ENCODE assay signal across 23 cellular contexts in the genomic region with DNA sequence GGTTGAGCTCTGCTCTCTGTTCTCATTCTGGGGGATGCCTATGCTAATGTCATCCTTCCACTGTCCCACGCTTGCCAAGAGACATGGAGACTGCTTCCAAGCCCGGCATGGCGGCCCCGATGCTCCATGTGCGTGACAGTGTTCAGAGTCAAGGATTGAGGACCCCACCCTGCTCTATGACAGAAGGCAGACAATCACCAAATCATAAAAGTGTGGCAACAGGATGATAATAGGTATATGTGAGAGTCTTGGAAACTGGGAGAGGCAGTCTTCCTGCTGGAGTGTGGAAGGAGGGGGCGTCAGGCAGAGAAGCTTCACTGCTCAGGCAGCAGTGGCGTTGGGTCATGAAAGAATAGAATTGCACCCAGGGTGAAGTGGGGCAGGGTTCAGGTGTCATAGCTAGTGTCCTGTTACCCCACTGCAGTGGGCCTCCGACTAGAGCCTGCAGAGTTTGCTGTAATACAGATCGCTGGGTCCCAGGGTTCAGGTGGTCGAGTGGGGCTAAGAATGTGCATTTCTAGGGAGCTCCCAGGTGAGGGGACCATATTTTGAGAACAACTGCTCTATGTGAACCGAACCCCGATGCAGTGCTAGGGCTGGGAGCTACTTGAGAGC. TPM values are rescaled to one million over a fixed set of nuclear protein-coding genes. Genes with fewer than 3 reads are reported as not detected.
DNase-seq lines count a peak whose midpoint lies in the region; TF ChIP-seq lines count a peak whose summit lies in the region.
"Had no signal": no experiment of that assay in that cellular context is flagged by ENCODE, and none has a peak within 500 bp of the region (broad histone marks: within the 10 kb centered on the region; RNA-seq: fewer than 3 reads in every experiment).

No MANE protein-coding gene starts in this region.

- peak overlapping the region; percentile 70 for H3K27ac Mint-ChIP-seq in neural progenitor cell
- H3K27ac Mint-ChIP-seq: CD4-positive, alpha-beta T cell had no signal

- H3K9ac ChIP-seq in neural progenitor cell, result no peak overlapping the region
- H3K9ac ChIP-seq: BLaER1 treated with 17β-estradiol and CSF1 and Interleukin-3, amounts not matched to agents 10 nM and 100 nM had no signal

- no peak for TF ChIP-seq POLR2A in esophagus muscularis mucosa (IDR thresholded peaks at IDR 0.05; ENCODE audit: low read depth)

- no peaks in the 10 kb centered on the region for H3K27me3 ChIP-seq in WERI-Rb-1 (ENCODE audit: insufficient read depth, low read depth, severe bottlenecking)
- H3K27me3 ChIP-seq in esophagus muscularis mucosa, result no peaks in the 10 kb centered on the region
- no peaks in the 10 kb centered on the region for H3K27me3 ChIP-seq in neural progenitor cell
- H3K27me3 ChIP-seq: BLaER1 treated with 17β-estradiol and CSF1 and Interleukin-3, amounts not matched to agents 10 nM and 100 nM; Peyer's patch had no signal

- no peaks in the 10 kb centered on the region for H3K36me3 Mint-ChIP-seq in neural progenitor cell

- no peak overlapping the region for H3K4me3 ChIP-seq in WERI-Rb-1 (ENCODE audit: low read depth, low read length)
- no peak overlapping the region for H3K4me3 ChIP-seq in esophagus muscularis mucosa
- H3K4me3 ChIP-seq in neural progenitor cell, result no peak overlapping the region
- H3K4me3 ChIP-seq: A549; BLaER1 treated with 17β-estradiol and CSF1 and Interleukin-3, amounts not matched to agents 10 nM and 100 nM; Peyer's patch; SK-N-MC had no signal

- H3K9me3 ChIP-seq in WERI-Rb-1 (ENCODE audit: severe bottlenecking), result no peaks in the 10 kb centered on the region
- no peaks in the 10 kb centered on the region for H3K9me3 ChIP-seq in esophagus muscularis mucosa
- no peaks in the 10 kb centered on the region for H3K9me3 ChIP-seq in neural progenitor cell (ENCODE audit: low read depth)
- H3K9me3 ChIP-seq: A549; BLaER1 treated with 17β-estradiol and CSF1 and Interleukin-3, amounts not matched to agents 10 nM and 100 nM; Peyer's patch had no signal

- no peak overlapping the region for H3K4me3 Mint-ChIP-seq in neural progenitor cell
- H3K4me3 Mint-ChIP-seq: CD4-positive, alpha-beta T cell had no signal

- no peaks in the 10 kb centered on the region for H3K9me3 Mint-ChIP-seq in neural progenitor cell
- H3K9me3 Mint-ChIP-seq: CD4-positive, alpha-beta T cell had no signal

- peaks cover 2% of the 10 kb centered on the region for H3K27me3 Mint-ChIP-seq in neural progenitor cell (ENCODE audit: insufficient read depth, low read depth)

- WGBS in esophagus muscularis mucosa, result 89% methylated on average over 12 of the region's 12 CpGs

- TF ChIP-seq CTCF in WERI-Rb-1 (IDR thresholded peaks at IDR 0.05; ENCODE audit: low read depth, low read length) (no peak), esophagus muscularis mucosa (IDR thresholded peaks at IDR 0.05) (no peak), neural progenitor cell (IDR thresholded peaks at IDR 0.05) (no peak)

- TF ChIP-seq EP300 in esophagus muscularis mucosa (IDR thresholded peaks at IDR 0.05), result no peak

- H3F3A ChIP-seq in neural progenitor cell (ENCODE audit: low read depth), result no peaks in the 10 kb centered on the region

- H3K27ac ChIP-seq in WERI-Rb-1, result peak overlapping the region; percentile 82
- no peak overlapping the region for H3K27ac ChIP-seq in esophagus muscularis mucosa (replicated peaks in 1 of 4)
- H3K27ac ChIP-seq in neural progenitor cell, result no peak overlapping the region
- H3K27ac ChIP-seq: A549; BLaER1 treated with 17β-estradiol and CSF1 and Interleukin-3, amounts not matched to agents 10 nM and 100 nM; HL-60; SK-N-MC had no signal

- H2AFZ ChIP-seq in neural progenitor cell (replicated peaks), result no peak overlapping the region

- DNase-seq in WERI-Rb-1, result no peak
- DNase-seq in esophagus muscularis mucosa (ENCODE audit: extremely low spot score), result peak; percentile 62
- no peak for DNase-seq in neural progenitor cell (ENCODE audit: low spot score)
- DNase-seq in ureter (ENCODE audit: low spot score), result peak; percentile 34
- no peak for DNase-seq in NCI-H1092 treated with DMSO at 0.1 percent for 48 hours (lab: John Stamatoyannopoulos, UW)
- DNase-seq in T-helper 9 cell, result no peak
- DNase-seq in GM03348 (ENCODE audit: low spot score), result no peak
- DNase-seq: AML-193; CD4-positive, alpha-beta T cell; GOT3; NCI-H1048; NCI-H1417 treated with DMSO at 0.1 percent for 48 hours; NCI-H1694 treated with DMSO at 0.1 percent for 48 hours; NCI-H2081; NCI-H2171; NCI-H510A; Peyer's patch; SHP77 treated with DMSO at 0.1 percent for 48 hours had no signal

- H3K4me1 ChIP-seq in esophagus muscularis mucosa, result no peaks in the 10 kb centered on the region
- peaks cover 10% of the 10 kb centered on the region for H3K4me1 ChIP-seq in neural progenitor cell
- H3K4me1 ChIP-seq: A549; BLaER1 treated with 17β-estradiol and CSF1 and Interleukin-3, amounts not matched to agents 10 nM and 100 nM; Peyer's patch had no signal

- H3K4me1 Mint-ChIP-seq in neural progenitor cell, result peaks cover 8% of the 10 kb centered on the region

- intact Hi-C loops in esophagus muscularis mucosa (cut with DNase I), result no loop called here

- no peaks in the 10 kb centered on the region for H3K36me3 ChIP-seq in WERI-Rb-1
- H3K36me3 ChIP-seq in esophagus muscularis mucosa, result no peaks in the 10 kb centered on the region
- no peaks in the 10 kb centered on the region for H3K36me3 ChIP-seq in neural progenitor cell
- H3K36me3 ChIP-seq: BLaER1 treated with 17β-estradiol and CSF1 and Interleukin-3, amounts not matched to agents 10 nM and 100 nM; Peyer's patch had no signal

- no peaks in the 10 kb centered on the region for H3K79me2 ChIP-seq in neural progenitor cell (ENCODE audit: low read depth)

- H3K4me2 ChIP-seq in neural progenitor cell, result no peak overlapping the region
- H3K4me2 ChIP-seq: A549; BLaER1 treated with 17β-estradiol and CSF1 and Interleukin-3, amounts not matched to agents 10 nM and 100 nM had no signal

- no peaks in the 10 kb centered on the region for H4K20me1 ChIP-seq in neural progenitor cell (ENCODE audit: low read depth)
- H4K20me1 ChIP-seq: BLaER1 treated with 17β-estradiol and CSF1 and Interleukin-3, amounts not matched to agents 10 nM and 100 nM had no signal

RNA-seq across cellular contexts. Expression of gene GADD45G, which starts 12.5 kb away (rescaled TPM):
- 100 to 1,000 TPM in 2 of 4 donors, 10 to 100 TPM in 2; 44.0 to 136 (median 103) TPM for total RNA-seq in esophagus muscularis mucosa
- total RNA-seq in neural progenitor cell (ENCODE audit: low replicate concordance), result 1.8 TPM in 1 of 2 replicates, not detected in the other
- 6.2 TPM for total RNA-seq in ureter
- total RNA-seq: OCI-LY7 had no signal

Comparison
In these comparisons a context has a peak if more than half of its experiments do, and no peak if none do; other contexts are left out.
1. DNase-seq: peak in esophagus muscularis mucosa (single experiment) and ureter (single experiment); none in WERI-Rb-1 (single experiment), neural progenitor cell (single experiment), NCI-H1092 treated with DMSO at 0.1 percent for 48 hours (single experiment), T-helper 9 cell (single experiment) and GM03348 (single experiment).